Comparison of ENCODE assay signal across 1 cellular context in genomic region chr6:43884660-43885022, GRCh38.
TF ChIP-seq lines count a peak whose summit lies in the region.

No MANE protein-coding gene starts in this region.

TF ChIP-seq in HepG2, 621 proteins besides CTCF, POLR2A, EP300 and RAD21 (continued from another document):
- TF ChIP-seq CSRNP2 (CRISPR knock-in tag; conservative IDR thresholded peaks at IDR 0.05; ENCODE audit: low read depth): no peak
- no peak for TF ChIP-seq ZBTB7B (CRISPR knock-in tag; IDR thresholded peaks at IDR 0.05)
- no peak for TF ChIP-seq MBNL3 (CRISPR knock-in tag; conservative IDR thresholded peaks at IDR 0.05)
- no peak for TF ChIP-seq ZNF546 (CRISPR knock-in tag; conservative IDR thresholded peaks at IDR 0.05)
